ENCODE assay signal across 16 cellular contexts in the genomic region with DNA sequence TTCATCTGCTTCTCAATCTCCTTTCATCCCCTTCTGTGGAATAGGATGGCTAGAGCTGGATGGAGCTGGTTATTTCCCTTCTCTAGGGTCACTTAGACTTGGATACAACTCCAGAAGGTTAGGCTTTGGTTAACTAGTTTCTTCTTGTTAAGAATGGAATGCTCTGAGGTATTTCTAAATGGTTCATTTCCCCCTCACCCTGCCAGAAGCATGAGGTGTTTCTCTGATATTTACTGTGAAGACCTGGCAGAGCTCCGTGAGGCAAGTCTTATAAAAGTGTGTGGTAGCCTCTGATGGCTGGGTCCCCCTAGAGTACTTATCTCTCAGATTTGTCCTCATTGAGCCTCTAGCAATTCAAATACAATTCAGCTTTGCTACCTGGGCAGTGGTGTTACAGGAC.
DNase-seq lines count a peak whose midpoint lies in the region; ATAC-seq, FAIRE-seq and TF ChIP-seq lines count a peak whose summit lies in the region.
"Had no signal": no experiment of that assay in that cellular context is flagged by ENCODE, and none has a peak within 500 bp of the region (broad histone marks: within the 10 kb centered on the region; RNA-seq: fewer than 3 reads in every experiment).

No MANE protein-coding gene starts in this region.

- 0 out of 2 replicates have a peak overlapping the region, but pooled peaks have one; percentile 1 for H2BK120ac ChIP-seq in IMR-90 (ENCODE audit: low read depth, low read length)

- H4K91ac ChIP-seq in IMR-90 (ENCODE audit: insufficient read depth, low read depth, low read length), result no peak overlapping the region

- no peak overlapping the region for H3K23ac ChIP-seq in IMR-90 (ENCODE audit: low read depth, low read length)

- no peak for FAIRE-seq in A549 (lab: Jason Lieb, UNC)

- no peak overlapping the region for H4K5ac ChIP-seq in IMR-90 (ENCODE audit: low read depth, low read length)

- ATAC-seq in A549 (no peak), IMR-90 (ENCODE audit: low read depth) (peak; percentile 76), body of pancreas (peak; percentile 15), GM18519 (IDR thresholded peaks at IDR 0.05; ENCODE audit: low FRiP score, unreplicated experiment) (no peak)

- H3K36me3 ChIP-seq in IMR-90 (ENCODE audit: control insufficient read depth, insufficient read depth, low read length), result no peaks in the 10 kb centered on the region
- no peaks in the 10 kb centered on the region for H3K36me3 ChIP-seq in body of pancreas (replicated peaks in 1 of 2; ENCODE audit: insufficient read depth in 1 of 2, low read depth in 2 of 2)
- H3K36me3 ChIP-seq: colonic mucosa had no signal

- H3K18ac ChIP-seq in IMR-90 (ENCODE audit: low read depth, low read length), result peak overlapping the region; percentile 17; the same call in 1 of the 2 replicates

- no peak overlapping the region for H2AK5ac ChIP-seq in IMR-90 (ENCODE audit: low read depth, low read length)

- H3K27me3 ChIP-seq in IMR-90 (ENCODE audit: control insufficient read depth, insufficient read depth, low read length) (no peaks in the 10 kb centered on the region), body of pancreas (no peaks in the 10 kb centered on the region)
- H3K27me3 ChIP-seq: colonic mucosa had no signal

- no peak overlapping the region for H2AFZ ChIP-seq in IMR-90 (replicated peaks; ENCODE audit: low read length, poor library complexity)

- POLR2A ChIA-PET in A549 (lab: Yijun Ruan, JAX) (no interaction called here), IMR-90 (lab: Charles Lee; ENCODE audit: unreplicated experiment) (interaction anchor here (1.3 kb wide), 1 partner anchor 208 kb away, joined by 3 read pairs; a partner anchor contains a TSS)

- no peak overlapping the region for H3K9ac ChIP-seq in IMR-90 (ENCODE audit: low read depth, low read length)

- peak overlapping the region; percentile 20; the same call in 1 of the 2 replicates for H2BK20ac ChIP-seq in IMR-90 (ENCODE audit: low read depth, low read length)

- no peak for TF ChIP-seq CTCF in A549 (IDR thresholded peaks at IDR 0.05)
- no peak for TF ChIP-seq CTCF in IMR-90 (conservative IDR thresholded peaks at IDR 0.05; ENCODE audit: low read depth, low read length)
- no peak for TF ChIP-seq CTCF in body of pancreas (IDR thresholded peaks at IDR 0.05)

- no peak overlapping the region for H3K56ac ChIP-seq in IMR-90 (ENCODE audit: extremely low read depth, insufficient read depth, low read length)

- no peak overlapping the region for H3K4ac ChIP-seq in IMR-90 (ENCODE audit: low read depth, low read length)

- in situ Hi-C loops in IMR-90 (cut with MboI; ENCODE audit: low sequenced_read_pairs), result loop anchor here (25.0 kb wide), 1 partner anchor 391 kb away; no protein-coding TSS in a partner anchor

- intact Hi-C loops in IMR-90 (cut with micrococcal nuclease), result loop anchor here (10.0 kb wide), 1 partner anchor 1809 kb away; no protein-coding TSS in a partner anchor
- intact Hi-C loops in body of pancreas (cut with DNase I), result no loop called here

- no peak overlapping the region for H2AK9ac ChIP-seq in IMR-90 (replicated peaks; ENCODE audit: low read depth, low read length, poor library complexity)

- H4K8ac ChIP-seq in IMR-90 (ENCODE audit: low read depth in 2 of 2, low read length in 2 of 2), result no peak overlapping the region

- H3K4me2 ChIP-seq in A549, result peak overlapping the region; percentile 56
- peak overlapping the region; percentile 62 for H3K4me2 ChIP-seq in IMR-90 (ENCODE audit: low read depth, low read length)

- H3K27ac ChIP-seq in A549 (no peak overlapping the region), IMR-90 (ENCODE audit: insufficient read depth, low read length) (no peak overlapping the region), body of pancreas (no peak overlapping the region)
- H3K27ac ChIP-seq: colonic mucosa had no signal

- DNase-seq in A549 (ENCODE audit: low read depth in 1 of 2, low spot score in 1 of 2), result no peak
- DNase-seq in IMR-90, result peak; percentile 40
- DNase-seq in body of pancreas, result no peak
- peak; percentile 70 for DNase-seq in kidney glomerular epithelial cell (lab: John Stamatoyannopoulos, UW)
- DNase-seq in NCI-H510A treated with DMSO at 0.1 percent for 48 hours (lab: John Stamatoyannopoulos, UW), result no peak
- no peak for DNase-seq in NCI-H1092 (lab: John Stamatoyannopoulos, UW)
- DNase-seq in DMS114 treated with DMSO at 0.1 percent for 48 hours (lab: John Stamatoyannopoulos, UW; ENCODE audit: unreplicated experiment), result no peak
- DNase-seq: activated CD4-positive, alpha-beta memory T cell treated with anti-CD3 and anti-CD28 coated beads, Interleukin-2, amount 10 ng/mL, durations not matched to agents 7 days and 5 days; AML-193; colonic mucosa; foreskin melanocyte; Karpas-422; left cardiac atrium; NCI-H2171; T-helper 2 cell had no signal

- no peaks in the 10 kb centered on the region for H3K4me1 ChIP-seq in A549
- H3K4me1 ChIP-seq in IMR-90 (ENCODE audit: control insufficient read depth, insufficient read depth, low read length), result no peaks in the 10 kb centered on the region; the same call in 1 of the 2 replicates
- H3K4me1 ChIP-seq in body of pancreas, result no peaks in the 10 kb centered on the region
- H3K4me1 ChIP-seq: colonic mucosa had no signal

- TF ChIP-seq RAD21 in A549 (conservative IDR thresholded peaks at IDR 0.05 in 1 of 2, IDR thresholded peaks at IDR 0.05 in 1 of 2) (no peak), IMR-90 (IDR thresholded peaks at IDR 0.05; ENCODE audit: low read length) (no peak)

- H3K14ac ChIP-seq in IMR-90 (replicated peaks; ENCODE audit: low read depth, low read length), result peak overlapping the region; percentile 55; the same call in 1 of the 2 replicates

- 27% methylated on average over 1 of the region's 1 CpG for WGBS in A549 (ENCODE audit: missing lambda C conversion rate)
- no CpG with 5 or more reads among the region's 1 CpG for WGBS in IMR-90 (ENCODE audit: extremely low coverage in 2 of 2, insufficient read length in 1 of 2), 2 experiments
- WGBS in body of pancreas, 2 donors, result 52 to 58% methylated on average over 1 of the region's 1 CpG

- no peaks in the 10 kb centered on the region for H3K79me1 ChIP-seq in IMR-90 (ENCODE audit: low read depth in 1 of 2, low read length in 2 of 2)

- no peaks in the 10 kb centered on the region for H3K9me3 ChIP-seq in A549
- no peaks in the 10 kb centered on the region for H3K9me3 ChIP-seq in IMR-90 (ENCODE audit: control insufficient read depth, insufficient read depth, low read length)
- H3K9me3 ChIP-seq in body of pancreas, result peaks cover 0 to 6% (median 0%) of the 10 kb centered on the region in 3 donors
- H3K9me3 ChIP-seq: colonic mucosa had no signal

- H2BK5ac ChIP-seq in IMR-90 (ENCODE audit: low read depth, low read length, poor library complexity, severe bottlenecking), result peak overlapping the region; percentile 1

- H3K9me1 ChIP-seq in IMR-90 (ENCODE audit: insufficient read depth, low read length), result no peaks in the 10 kb centered on the region; the same call in 1 of the 2 replicates

- no peak for TF ChIP-seq EP300 in A549 (IDR thresholded peaks at IDR 0.05)

- dilution Hi-C loops in IMR-90 (cut with HindIII; ENCODE audit: low sequenced_read_pairs, unreplicated experiment), result no loop called here

- CTCF ChIA-PET in A549 (lab: Yijun Ruan, JAX) (no interaction called here), IMR-90 (lab: Yijun Ruan, JAX) (interaction anchor here (0.8 kb wide), 1 partner anchor 401 kb away, joined by 3 read pairs; no protein-coding TSS in a partner anchor)

- TF ChIP-seq POLR2A in A549 (IDR thresholded peaks at IDR 0.05; ENCODE audit: low read length) (no peak), IMR-90 (IDR thresholded peaks at IDR 0.05; ENCODE audit: low read depth, low read length) (no peak), body of pancreas (IDR thresholded peaks at IDR 0.05) (no peak)

- H2BK15ac ChIP-seq in IMR-90 (ENCODE audit: low read depth, low read length), result no peak overlapping the region

- H3K4me3 ChIP-seq in A549 (no peak overlapping the region), IMR-90 (ENCODE audit: insufficient read depth, low read depth, low read length) (no peak overlapping the region; the same call in 1 of the 2 replicates), body of pancreas (no peak overlapping the region)
- H3K4me3 ChIP-seq: colonic mucosa had no signal

- no peaks in the 10 kb centered on the region for H4K20me1 ChIP-seq in IMR-90 (ENCODE audit: insufficient read depth, low read length)

- BruUV-seq in IMR-90 (replicated peaks; lab: Mats Ljungman, UMichigan), result no TSS peak

TF ChIP-seq in A549, 52 proteins besides CTCF, POLR2A, EP300 and RAD21:
- no peak for TF ChIP-seq RFX5 (IDR thresholded peaks at IDR 0.05)

TF ChIP-seq in IMR-90, 13 proteins besides CTCF, POLR2A, EP300 and RAD21:
- TF ChIP-seq CHD1 (IDR thresholded peaks at IDR 0.05; ENCODE audit: low read depth, low read length) (no peak), MXI1 (IDR thresholded peaks at IDR 0.05; ENCODE audit: borderline replicate concordance, low read depth, low read length) (no peak), MAFK (IDR thresholded peaks at IDR 0.05; ENCODE audit: low read depth, low read length) (no peak)
- TF ChIP-seq, protein P1, sequence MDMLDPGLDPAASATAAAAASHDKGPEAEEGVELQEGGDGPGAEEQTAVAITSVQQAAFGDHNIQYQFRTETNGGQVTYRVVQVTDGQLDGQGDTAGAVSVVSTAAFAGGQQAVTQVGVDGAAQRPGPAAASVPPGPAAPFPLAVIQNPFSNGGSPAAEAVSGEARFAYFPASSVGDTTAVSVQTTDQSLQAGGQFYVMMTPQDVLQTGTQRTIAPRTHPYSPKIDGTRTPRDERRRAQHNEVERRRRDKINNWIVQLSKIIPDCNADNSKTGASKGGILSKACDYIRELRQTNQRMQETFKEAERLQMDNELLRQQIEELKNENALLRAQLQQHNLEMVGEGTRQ (IDR thresholded peaks at IDR 0.05; ENCODE audit: low read depth, low read length), result no peak

Comparison
In these comparisons a context has a peak if more than half of its experiments do, and no peak if none do; other contexts are left out.
1. ATAC-seq: peak in IMR-90 (single experiment) and body of pancreas (single experiment); none in A549 (0 of 2) and GM18519 (single experiment).
2. DNase-seq: peak in IMR-90 (single experiment) and kidney glomerular epithelial cell (single experiment); none in A549 (0 of 2), body of pancreas (0 of 4), NCI-H510A treated with DMSO at 0.1 percent for 48 hours (single experiment), NCI-H1092 (single experiment) and DMS114 treated with DMSO at 0.1 percent for 48 hours (single experiment).